In the genomic region with DNA sequence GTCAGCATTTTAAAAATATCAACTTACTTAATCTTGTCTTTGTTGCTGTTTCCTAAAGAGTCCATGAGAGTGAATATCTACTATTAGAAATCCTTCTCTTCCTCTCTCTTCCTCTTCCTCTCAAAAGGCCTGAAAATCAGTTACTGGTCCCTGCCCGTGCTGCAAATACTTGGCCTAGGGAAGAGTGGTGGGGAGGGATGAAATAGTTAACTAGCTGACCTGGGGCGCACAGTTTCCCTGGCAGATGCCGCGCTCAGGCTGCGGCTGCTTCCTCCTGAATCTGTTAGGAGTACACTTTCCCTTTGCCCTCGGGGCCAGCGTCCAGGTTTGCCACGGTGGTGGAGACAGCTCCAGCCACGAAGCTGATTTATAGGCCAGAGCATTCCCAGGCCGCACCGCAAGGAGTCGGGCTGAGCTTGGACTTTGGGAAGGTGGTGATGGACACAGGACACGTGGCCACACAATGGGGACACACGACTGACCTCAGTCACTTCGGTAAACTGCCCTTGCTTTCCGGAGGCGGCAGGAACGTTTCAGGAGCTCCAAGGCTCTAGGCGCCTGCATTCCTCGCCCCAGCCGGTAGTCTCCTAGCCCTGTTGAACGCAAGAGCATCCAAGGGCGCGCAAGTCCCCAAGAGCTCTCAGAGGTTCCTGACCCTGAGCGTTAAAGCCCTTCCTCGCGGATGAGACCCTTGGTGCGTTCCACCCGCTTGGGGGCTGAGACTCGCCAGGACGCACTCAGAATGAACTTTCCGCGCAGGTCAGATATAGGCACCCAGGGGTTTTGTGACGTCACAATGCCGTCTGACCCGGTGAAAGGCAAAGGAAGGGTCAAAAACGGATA, we compare ENCODE assay signal across 1 cellular context.
TF ChIP-seq lines count a peak whose summit lies in the region.

No MANE protein-coding gene starts in this region.

TF ChIP-seq in K562, 482 proteins besides CTCF, POLR2A, EP300 and RAD21 (continued from another document):
- TF ChIP-seq, protein P1, sequence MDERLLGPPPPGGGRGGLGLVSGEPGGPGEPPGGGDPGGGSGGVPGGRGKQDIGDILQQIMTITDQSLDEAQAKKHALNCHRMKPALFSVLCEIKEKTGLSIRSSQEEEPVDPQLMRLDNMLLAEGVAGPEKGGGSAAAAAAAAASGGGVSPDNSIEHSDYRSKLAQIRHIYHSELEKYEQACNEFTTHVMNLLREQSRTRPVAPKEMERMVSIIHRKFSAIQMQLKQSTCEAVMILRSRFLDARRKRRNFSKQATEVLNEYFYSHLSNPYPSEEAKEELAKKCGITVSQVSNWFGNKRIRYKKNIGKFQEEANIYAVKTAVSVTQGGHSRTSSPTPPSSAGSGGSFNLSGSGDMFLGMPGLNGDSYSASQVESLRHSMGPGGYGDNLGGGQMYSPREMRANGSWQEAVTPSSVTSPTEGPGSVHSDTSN (CRISPR knock-in tag; IDR thresholded peaks at IDR 0.05; ENCODE audit: low read depth), result no peak
- TF ChIP-seq, protein P1 (tag; conservative IDR thresholded peaks at IDR 0.05; ENCODE audit: low read depth), result 0 out of 2 replicates have a peak, but pooled peaks have one; percentile 26
- TF ChIP-seq MEIS2 (IDR thresholded peaks at IDR 0.05; ENCODE audit: partially characterized antibody) (peak; percentile 28), ZNF133 (CRISPR knock-in tag; IDR thresholded peaks at IDR 0.05) (no peak)
TF ChIP-seq in K562: peak in this region for 4.
